Comparison of ENCODE assay signal across 8 cellular contexts in genomic region chr16:85564277-85565051, GRCh38. TPM values are rescaled to one million over a fixed set of nuclear protein-coding genes. Genes with fewer than 3 reads are reported as not detected.
DNase-seq lines count a peak whose midpoint lies in the region; ATAC-seq and TF ChIP-seq lines count a peak whose summit lies in the region.

No MANE protein-coding gene starts in this region.

- H3K27ac ChIP-seq in 22Rv1 (no peak overlapping the region), mucosa of rectum (ENCODE audit: low read depth in 2 of 2, low read length in 2 of 2) (peak overlapping the region; percentile 63 to 76)

- no peak for ATAC-seq in GM18498 (IDR thresholded peaks at IDR 0.05; ENCODE audit: unreplicated experiment)
- no peak for ATAC-seq in GM19023 (IDR thresholded peaks at IDR 0.05; ENCODE audit: unreplicated experiment)

- H3K9ac ChIP-seq in mucosa of rectum (ENCODE audit: low read depth in 1 of 2, low read length in 2 of 2), result peak overlapping the region in 1 of 2 donors; percentile 21

- peaks cover 0 to under 1% of the 10 kb centered on the region in 2 donors for H3K9me3 ChIP-seq in mucosa of rectum (ENCODE audit: control insufficient read depth in 2 of 2, low read length in 2 of 2)

- in situ Hi-C loops in G401 (cut with HindIII; ENCODE audit: low sequenced_read_pairs), result no loop called here

- no peaks in the 10 kb centered on the region for H3K36me3 ChIP-seq in mucosa of rectum (ENCODE audit: control insufficient read depth in 2 of 2, insufficient read depth in 2 of 2, low read length in 2 of 2)

- DNase-seq in HFF-Myc (ENCODE audit: extremely low read depth, low read depth) (no peak), G401 (ENCODE audit: low spot score) (no peak), GOT3 (lab: John Stamatoyannopoulos, UW) (no peak)
- peak; percentile 21 for DNase-seq in activated naive CD4-positive, alpha-beta T cell treated with anti-CD3 and anti-CD28 coated beads, Interleukin-2, amount 50 U/mL, for 16 hours

- H3K4me3 ChIP-seq in HFF-Myc (replicated peaks; ENCODE audit: low read depth, low read length), result no peak overlapping the region
- no peak overlapping the region for H3K4me3 ChIP-seq in mucosa of rectum (ENCODE audit: low read length in 2 of 2)

- no peaks in the 10 kb centered on the region for H3K27me3 ChIP-seq in mucosa of rectum (ENCODE audit: control insufficient read depth in 2 of 2, insufficient read depth in 2 of 2, low read length in 2 of 2)

- TF ChIP-seq CTCF in 22Rv1 (IDR thresholded peaks at IDR 0.05), result peak; percentile 77
- TF ChIP-seq CTCF in HFF-Myc (IDR thresholded peaks at IDR 0.05; ENCODE audit: low read depth, low read length, missing control alignments), result peak; percentile 69

- H3K4me1 ChIP-seq in mucosa of rectum (ENCODE audit: control insufficient read depth in 2 of 2, insufficient read depth in 2 of 2, low read length in 2 of 2), result peaks cover 70 to 77% of the 10 kb centered on the region in 2 donors

RNA-seq across cellular contexts. Expression of gene GSE1, which starts 48.7 kb away (rescaled TPM):
- total RNA-seq in G401 (2014; rRNA removed; shearing (Covaris generic)), result 22.8 and 35.6 TPM in 2 replicates
